8 cellular contexts compared by ENCODE assay signal in the genomic region with DNA sequence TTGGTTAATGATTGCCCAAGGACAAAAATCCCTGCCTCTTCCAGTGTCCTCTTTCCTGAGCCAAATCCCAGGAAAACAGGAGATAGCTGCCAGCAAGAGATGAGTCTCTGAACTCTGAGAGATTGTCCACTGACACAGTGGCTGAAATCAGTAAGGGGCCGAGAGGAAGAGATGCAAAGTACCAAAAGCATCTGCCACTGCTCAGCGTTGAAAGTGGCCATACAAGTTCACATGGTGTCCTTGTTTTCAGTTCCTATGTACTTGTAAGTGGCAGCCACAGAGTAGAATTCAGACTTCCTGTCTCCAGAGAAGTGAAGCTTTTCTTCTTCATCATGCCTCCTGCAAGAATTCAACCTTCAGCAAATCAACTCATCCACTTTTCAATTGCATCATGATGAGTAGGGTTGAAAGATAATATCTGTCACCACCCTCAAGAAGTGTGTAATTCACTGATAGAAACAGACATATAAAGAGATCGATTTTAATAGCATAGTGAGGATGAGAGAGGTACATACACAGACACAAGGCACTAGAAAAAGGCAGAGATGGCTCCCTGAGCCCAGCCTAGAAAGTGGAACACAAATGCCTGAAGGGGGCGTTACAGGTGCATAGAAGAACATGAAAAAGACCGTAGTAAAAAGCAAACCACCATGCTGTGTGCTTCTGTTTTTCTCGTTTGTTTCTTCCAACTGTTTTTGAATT.
DNase-seq lines count a peak whose midpoint lies in the region; ATAC-seq and TF ChIP-seq lines count a peak whose summit lies in the region.

No MANE protein-coding gene starts in this region.

- no peak overlapping the region for H3K4me3 ChIP-seq in PC-9

- no peaks in the 10 kb centered on the region for H3K36me3 ChIP-seq in PC-9 (ENCODE audit: low read depth)

- H3K4me1 ChIP-seq in PC-9 (replicated peaks; ENCODE audit: insufficient read depth) = no peaks in the 10 kb centered on the region

- H4K20me1 ChIP-seq in PC-9 (ENCODE audit: insufficient read depth) = no peaks in the 10 kb centered on the region

- H3K9me3 ChIP-seq in PC-9 (ENCODE audit: insufficient read depth, low read depth) = no peaks in the 10 kb centered on the region

- BruUV-seq in PC-9 (replicated peaks; lab: Mats Ljungman, UMichigan) = no TSS peak

- peak; percentile 51 for ATAC-seq in HG03565 (IDR thresholded peaks at IDR 0.05; ENCODE audit: unreplicated experiment)

- no peak overlapping the region for H2AFZ ChIP-seq in PC-9

- H3F3A ChIP-seq in PC-9 (ENCODE audit: insufficient read depth, low read depth) = no peaks in the 10 kb centered on the region

- H3K27me3 ChIP-seq in PC-9 (ENCODE audit: insufficient read depth, low read depth) = no peaks in the 10 kb centered on the region

- POLR2A ChIA-PET in PC-9 (lab: Charles Lee; ENCODE audit: unreplicated experiment) = no interaction called here

- H3K9me2 ChIP-seq in PC-9 (ENCODE audit: insufficient read depth) = no peaks in the 10 kb centered on the region

- TF ChIP-seq CTCF in GM20000 (IDR thresholded peaks at IDR 0.05; ENCODE audit: extremely low read depth, missing control alignments) (peak; percentile 72), PC-9 (conservative IDR thresholded peaks at IDR 0.05) (no peak)

- DNase-seq in ELR (ENCODE audit: low read depth) (peak; percentile 77), GM20000 (ENCODE audit: low spot score) (peak; percentile 33), RPMI8226 (peak; percentile 53), left kidney (ENCODE audit: low read depth, low spot score) (peak; percentile 43), PC-9 (no peak)
- peak; percentile 82 for DNase-seq in activated effector memory CD4-positive, alpha-beta T cell treated with anti-CD3 and anti-CD28 coated beads, Interleukin-2, amount 50 U/mL, for 16 hours
- peak; percentile 57 for DNase-seq in stimulated activated naive CD4-positive, alpha-beta T cell treated with Interleukin-2 at 50 U/mL for 16 hours (lab: John Stamatoyannopoulos, UW)

- intact Hi-C loops in PC-9 (cut with micrococcal nuclease; ENCODE audit: unreplicated experiment) = no loop called here

- no peak overlapping the region for H3K4me2 ChIP-seq in PC-9

- H3K27ac ChIP-seq in PC-9 = no peak overlapping the region

- no peaks in the 10 kb centered on the region for H3K79me2 ChIP-seq in PC-9 (ENCODE audit: low read depth)

- CTCF ChIA-PET in PC-9 (lab: Charles Lee) = no interaction called here

Comparison
In these comparisons a context has a peak if more than half of its experiments do, and no peak if none do; other contexts are left out.
1. DNase-seq: peak in ELR (single experiment), GM20000 (single experiment), RPMI8226 (single experiment), activated effector memory CD4-positive, alpha-beta T cell treated with anti-CD3 and anti-CD28 coated beads, Interleukin-2, amount 50 U/mL, for 16 hours (single experiment), left kidney (single experiment) and stimulated activated naive CD4-positive, alpha-beta T cell treated with Interleukin-2 at 50 U/mL for 16 hours (single experiment); none in PC-9 (0 of 2).